ENCODE assay signal across 8 cellular contexts in the genomic region with DNA sequence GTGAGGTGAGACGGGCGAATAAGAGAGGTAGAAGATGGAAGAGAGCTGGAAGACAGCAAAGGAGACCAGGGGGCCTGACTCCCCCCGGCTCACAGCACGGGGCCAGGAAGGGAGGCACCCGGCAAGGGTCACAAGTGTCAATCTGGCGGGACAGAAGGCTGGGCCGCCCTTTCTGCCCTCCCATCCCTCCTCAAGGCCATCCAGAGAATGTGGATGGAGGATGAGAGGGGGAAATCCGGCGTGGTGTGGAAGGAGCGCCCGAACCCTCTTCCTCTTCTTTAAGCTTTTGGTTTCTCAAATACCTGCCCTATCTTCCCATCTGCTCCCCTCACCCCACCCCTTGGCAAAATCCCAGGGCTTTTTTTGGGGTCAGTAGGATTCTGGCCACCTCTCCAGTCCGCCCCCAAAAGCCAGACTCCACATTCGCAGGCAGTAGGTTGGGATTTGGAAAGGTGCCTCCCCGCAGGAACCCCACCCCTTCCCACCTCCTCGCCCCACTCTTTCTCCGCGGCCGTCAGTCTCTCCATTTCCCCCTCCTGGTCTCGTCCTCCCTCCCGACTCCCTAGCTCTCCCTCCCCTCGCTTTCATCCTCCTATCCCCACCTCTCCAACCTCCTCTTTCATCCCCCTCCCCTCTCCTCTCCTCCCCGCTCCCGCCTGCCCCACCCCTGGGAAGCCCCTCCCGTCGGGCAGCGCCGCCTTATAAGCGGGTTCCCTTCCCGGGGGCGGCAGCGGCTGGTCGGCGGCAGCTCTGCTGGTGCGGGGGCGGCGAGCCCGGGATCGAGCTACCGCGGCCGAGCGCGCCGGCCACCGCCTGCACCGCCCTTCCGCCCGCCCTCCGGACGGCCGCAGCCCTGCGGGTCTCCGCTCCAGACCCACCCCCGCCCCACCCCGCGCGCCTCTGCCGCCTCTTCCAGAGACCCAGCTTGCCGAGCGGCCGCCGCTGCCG. TPM values are rescaled to one million over a fixed set of nuclear protein-coding genes. Genes with fewer than 3 reads are reported as not detected.
DNase-seq lines count a peak whose midpoint lies in the region; ATAC-seq, FAIRE-seq and TF ChIP-seq lines count a peak whose summit lies in the region.

A gene with protein sequence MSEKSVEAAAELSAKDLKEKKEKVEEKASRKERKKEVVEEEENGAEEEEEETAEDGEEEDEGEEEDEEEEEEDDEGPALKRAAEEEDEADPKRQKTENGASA (plus strand): TSS at position 730 of the 948 bp plus-strand sequence. CDS start 343 bp downstream, outside the sequence.

- TF ChIP-seq CTCF in AG04450 (IDR thresholded peaks at IDR 0.05; ENCODE audit: low read depth, low read length): no peak
- no peak for TF ChIP-seq CTCF in adrenal gland (IDR thresholded peaks at IDR 0.05)
- no peak for TF ChIP-seq CTCF in osteocyte (IDR thresholded peaks at IDR 0.05)

- peaks cover 25 to 38% of the 10 kb centered on the region in 2 donors for H3K4me1 ChIP-seq in adrenal gland (replicated peaks in 1 of 2)

- H3K27me3 ChIP-seq in AG04450 (ENCODE audit: control insufficient read depth, insufficient read depth, low read length) (no peaks in the 10 kb centered on the region), adrenal gland (no peaks in the 10 kb centered on the region)

- intact Hi-C loops in adrenal gland (cut with DNase I) (loop anchor here in 1 of 2 donors (2.0 kb wide), 1 partner anchor 17 kb away; no protein-coding TSS in a partner anchor), Right ventricle myocardium superior (cut with DNase I) (no loop called here)

- DNase-seq in AG04450 (ENCODE audit: low read depth, low spot score) (peak; percentile 89), GM12891 (ENCODE audit: insufficient read length, low spot score) (no peak), NCI-H510A treated with DMSO at 0.1 percent for 48 hours (lab: John Stamatoyannopoulos, UW) (peak; percentile 75), adrenal gland (peak; percentile 57 to 88 (median 84)), Right ventricle myocardium superior (peak; percentile 88), osteocyte (ENCODE audit: extremely low spot score, unreplicated experiment) (peak; percentile 95)
- no peak for DNase-seq in activated CD4-positive, CD25-positive, alpha-beta regulatory T cell treated with anti-CD3 and anti-CD28 coated beads, Interleukin-2, amount 50 U/mL, for 72 hours

- TF ChIP-seq POLR2A in GM12891 (IDR thresholded peaks at IDR 0.05; ENCODE audit: low read depth, low read length) (no peak), adrenal gland (IDR thresholded peaks at IDR 0.05) (peak; percentile 85 to 93)

- H3K36me3 Mint-ChIP-seq in osteocyte (ENCODE audit: unreplicated experiment): peaks cover 4% of the 10 kb centered on the region

- H3K27me3 Mint-ChIP-seq in osteocyte (ENCODE audit: unreplicated experiment): no peaks in the 10 kb centered on the region

- H3K27ac ChIP-seq in AG04450 (ENCODE audit: low read depth, low read length) (peak within 1 kb of the TSS; percentile 94), adrenal gland (peak within 1 kb of the TSS in 4 of 5 donors; percentile 48 to 97 (median 76))

- peaks cover 0 to 10% of the 10 kb centered on the region in 2 donors for H3K36me3 ChIP-seq in adrenal gland (replicated peaks in 1 of 2)

- POLR2A ChIA-PET in AG04450 (lab: Yijun Ruan, JAX): interaction anchor here (0.5 to 5.1 kb wide), 19 partner anchors 11 to 540 kb away, joined by 3 to 89 read pairs (median 5); a partner anchor contains a TSS

- H3K4me3 ChIP-seq in AG04450 (ENCODE audit: low read depth, low read length) (peak within 1 kb of the TSS; percentile 85), adrenal gland (peak within 1 kb of the TSS; percentile 34 to 98 (median 84))

- H3K9me3 ChIP-seq in AG04450 (ENCODE audit: control insufficient read depth, insufficient read depth, low read length) (no peaks in the 10 kb centered on the region; the same call in 1 of the 2 replicates), adrenal gland (replicated peaks in 1 of 3) (no peaks in the 10 kb centered on the region)

- ATAC-seq in HG03159 (IDR thresholded peaks at IDR 0.05; ENCODE audit: unreplicated experiment) (peak; percentile 9), Right ventricle myocardium superior (ENCODE audit: poor library complexity) (peak; percentile 37)

- FAIRE-seq in GM12891 (lab: Jason Lieb, UNC): peak; percentile 80

- WGBS in adrenal gland, 4 donors: 2 to 3% (median 2%) methylated on average over 21 to 63 of the region's 63 CpGs

- peaks cover 58% of the 10 kb centered on the region for H3K4me1 Mint-ChIP-seq in osteocyte (ENCODE audit: unreplicated experiment)

- H3K27ac Mint-ChIP-seq in osteocyte (ENCODE audit: unreplicated experiment): peak within 1 kb of the TSS; percentile 97

- peak within 1 kb of the TSS; percentile 95 for H3K4me3 Mint-ChIP-seq in osteocyte (ENCODE audit: unreplicated experiment)

- CTCF ChIA-PET in AG04450 (lab: Charles Lee): interaction anchor here (0.6 to 7.9 kb wide), 32 partner anchors 7 to 163 kb away, joined by 3 to 136 read pairs (median 5); a partner anchor contains a TSS

- no peaks in the 10 kb centered on the region for H3K9me3 Mint-ChIP-seq in osteocyte (ENCODE audit: unreplicated experiment)

TF ChIP-seq in GM12891, 5 proteins besides CTCF, POLR2A, EP300 and RAD21:
- TF ChIP-seq POU2F2 (IDR thresholded peaks at IDR 0.05; ENCODE audit: low read depth, low read length) (no peak), PAX5 (IDR thresholded peaks at IDR 0.05; ENCODE audit: insufficient read depth, low read length, severe bottlenecking) (no peak), POLR2AphosphoS5 (IDR thresholded peaks at IDR 0.05; ENCODE audit: low read depth, low read length) (no peak), TAF1 (IDR thresholded peaks at IDR 0.05; ENCODE audit: low read depth, low read length) (no peak), SPI1 (IDR thresholded peaks at IDR 0.05; ENCODE audit: low read depth, low read length) (no peak)

RNA-seq across cellular contexts. Expression of the gene that starts here (rescaled TPM):
- polyA plus RNA-seq in AG04450 (2011; rRNA removed): 155 and 170 TPM in 2 replicates
- 73.0 and 109 TPM in 2 replicates for polyA minus RNA-seq in AG04450 (2011; rRNA and poly(A)+ RNA removed)
- 58.6 TPM for polyA plus RNA-seq in GM12891 (2012; ENCODE audit: low read depth, missing spikeins)
- 100 to 1,000 TPM in 6 of 8 donors, 10 to 100 TPM in 2; 72.4 to 269 (median 147) TPM for total RNA-seq in adrenal gland
- polyA plus RNA-seq in adrenal gland: 1,000 to 10,000 TPM in 1 of 3 donors, 100 to 1,000 TPM in 2; 134 to 1,405 (median 631) TPM
- total RNA-seq in Right ventricle myocardium superior: 108 TPM
- 501 and 554 TPM in 2 replicates for total RNA-seq in osteocyte

Comparison
In these comparisons a context has a peak if more than half of its experiments do, and no peak if none do; other contexts are left out.
1. DNase-seq: peak in AG04450 (single experiment), NCI-H510A treated with DMSO at 0.1 percent for 48 hours (single experiment), adrenal gland (7 of 7), Right ventricle myocardium superior (single experiment) and osteocyte (single experiment); none in GM12891 (single experiment) and activated CD4-positive, CD25-positive, alpha-beta regulatory T cell treated with anti-CD3 and anti-CD28 coated beads, Interleukin-2, amount 50 U/mL, for 72 hours (single experiment).